8 cellular contexts compared by ENCODE assay signal in genomic region chr1:40257688-40258444, GRCh38. TPM values are rescaled to one million over a fixed set of nuclear protein-coding genes. Genes with fewer than 3 reads are reported as not detected.
DNase-seq lines count a peak whose midpoint lies in the region; ATAC-seq and TF ChIP-seq lines count a peak whose summit lies in the region.

Gene ZMPSTE24 (plus strand): TSS chr1:40258236. CDS start chr1:40258272, 36 bp downstream.

- peaks cover 11% of the 10 kb centered on the region for H3K4me1 ChIP-seq in DOHH2 (ENCODE audit: control insufficient read depth, low read length)
- peaks cover 8% of the 10 kb centered on the region; the same call in 1 of the 2 replicates for H3K4me1 ChIP-seq in GM23338 (ENCODE audit: insufficient read depth)
- peaks cover 2% of the 10 kb centered on the region for H3K4me1 ChIP-seq in fibroblast of lung (ENCODE audit: control insufficient read depth, extremely low read depth, insufficient read depth, low read length)
- peaks cover 14% of the 10 kb centered on the region in 2 donors for H3K4me1 ChIP-seq in naive thymus-derived CD4-positive, alpha-beta T cell (ENCODE audit: control insufficient read depth in 2 of 2, insufficient read depth in 2 of 2, low read length in 2 of 2)

- H3K4me1 Mint-ChIP-seq in GM23338 = peaks cover 4% of the 10 kb centered on the region; the same call in 1 of the 3 replicates
- H3K4me1 Mint-ChIP-seq in activated T-helper 17 cell treated with anti-CD3 and anti-CD28 coated beads, Interleukin-2, amount 50 U/mL, for 72 hours = peaks cover 17% of the 10 kb centered on the region
- peaks cover 27 to 71% (median 60%) of the 10 kb centered on the region in 7 donors for H3K4me1 Mint-ChIP-seq in naive thymus-derived CD4-positive, alpha-beta T cell
- peaks cover 10 to 11% of the 10 kb centered on the region in 2 donors for H3K4me1 Mint-ChIP-seq in stimulated activated naive B cell treated with anti-CD40 and anti-IgM and Interleukin-4, amounts not matched to agents 10 μg/mL and 1 μg/mL and 100 μg/mL, for 72 hours

- POLR2A ChIA-PET in RWPE1 (lab: Yijun Ruan, JAX; ENCODE audit: low non-redundant PET) = interaction anchor here (1.0 kb wide), 1 partner anchor 96 kb away, joined by 3 read pairs; no protein-coding TSS in a partner anchor
- POLR2A ChIA-PET in naive thymus-derived CD4-positive, alpha-beta T cell (lab: Charles Lee) = interaction anchor here (0.7 to 1.8 kb wide), 16 partner anchors 9 to 722 kb away, joined by 3 to 9 read pairs (median 4); partner anchors contain the start of genes CAP1, COL9A2, CTPS1 and NFYC

- peak within 1 kb of the TSS; percentile 77 for H3K4me2 ChIP-seq in DOHH2 (ENCODE audit: low read length)
- peak within 1 kb of the TSS; percentile 99 for H3K4me2 ChIP-seq in GM23338
- peak within 1 kb of the TSS; percentile 94 for H3K4me2 ChIP-seq in fibroblast of lung (ENCODE audit: extremely low read depth, insufficient read depth, low read length)

- H3F3A ChIP-seq in DOHH2 (ENCODE audit: control insufficient read depth, insufficient read depth) (peaks cover 3% of the 10 kb centered on the region), GM23338 (replicated peaks; ENCODE audit: low read depth) (no peaks in the 10 kb centered on the region; the same call in 1 of the 2 replicates)

- no peak for TF ChIP-seq CTCF in DOHH2 (IDR thresholded peaks at IDR 0.05; ENCODE audit: low read depth, low read length, poor library complexity, severe bottlenecking)
- no peak for TF ChIP-seq CTCF in GM23338 (conservative IDR thresholded peaks at IDR 0.05; ENCODE audit: low read depth in 2 of 2)
- no peak for TF ChIP-seq CTCF in LNCaP clone FGC (IDR thresholded peaks at IDR 0.05; ENCODE audit: control insufficient read depth, extremely low read depth, insufficient read depth)
- no peak for TF ChIP-seq CTCF in RWPE1 (conservative IDR thresholded peaks at IDR 0.05; ENCODE audit: low read depth)
- no peak for TF ChIP-seq CTCF in fibroblast of lung (conservative IDR thresholded peaks at IDR 0.05 in 1 of 2, IDR thresholded peaks at IDR 0.05 in 1 of 2; ENCODE audit: low read depth in 1 of 2, low read length in 2 of 2)

- DNase-seq in GM23338 (ENCODE audit: low spot score) = peak; percentile 98
- peak; percentile 97 for DNase-seq in LNCaP clone FGC (ENCODE audit: low read depth)
- peak; percentile 89 for DNase-seq in RWPE1 (ENCODE audit: low spot score)
- DNase-seq in fibroblast of lung (ENCODE audit: low read depth in 2 of 2) = peak; percentile 99
- peak; percentile 84 to 98 (median 95) for DNase-seq in naive thymus-derived CD4-positive, alpha-beta T cell
- peak; percentile 94 for DNase-seq in stimulated activated naive B cell treated with anti-CD40 and anti-IgM and Interleukin-4, amounts not matched to agents 10 μg/mL and 1 μg/mL and 100 μg/mL, for 72 hours

- CTCF ChIA-PET in RWPE1 (lab: Yijun Ruan, JAX) = interaction anchor here (0.6 to 0.7 kb wide), 3 partner anchors 108 to 475 kb away, joined by 3 to 4 read pairs (median 4); no protein-coding TSS in a partner anchor
- CTCF ChIA-PET in naive thymus-derived CD4-positive, alpha-beta T cell (lab: Charles Lee) = interaction anchor here (0.8 to 1.2 kb wide), 3 partner anchors 84 to 146 kb away, joined by 3 to 6 read pairs (median 3); no protein-coding TSS in a partner anchor

- H3K36me3 ChIP-seq in DOHH2 (ENCODE audit: control insufficient read depth, low read length) (peaks cover 39% of the 10 kb centered on the region), GM23338 (ENCODE audit: insufficient read depth) (peaks cover 26% of the 10 kb centered on the region), fibroblast of lung (ENCODE audit: control insufficient read depth, insufficient read depth, low read length) (peaks cover 3% of the 10 kb centered on the region)
- H3K36me3 ChIP-seq in naive thymus-derived CD4-positive, alpha-beta T cell (ENCODE audit: control insufficient read depth in 2 of 3, insufficient read depth in 3 of 3, low read length in 3 of 3) = peaks cover 0 to 21% (median 11%) of the 10 kb centered on the region in 3 experiments

- peak within 1 kb of the TSS; percentile 90 for H3K27ac ChIP-seq in DOHH2 (ENCODE audit: low read depth, low read length)
- H3K27ac ChIP-seq in GM23338 (ENCODE audit: low read depth) = peak within 1 kb of the TSS; percentile 99
- peak within 1 kb of the TSS; percentile 95 for H3K27ac ChIP-seq in RWPE1
- peak within 1 kb of the TSS; percentile 100 for H3K27ac ChIP-seq in fibroblast of lung (ENCODE audit: insufficient read depth, low read length)
- peak within 1 kb of the TSS; percentile 98 for H3K27ac ChIP-seq in naive thymus-derived CD4-positive, alpha-beta T cell (ENCODE audit: low read depth, low read length)

- peaks cover 4% of the 10 kb centered on the region for H3K27me3 Mint-ChIP-seq in GM23338 (ENCODE audit: insufficient read depth, low read depth, poor library complexity)
- H3K27me3 Mint-ChIP-seq in activated T-helper 17 cell treated with anti-CD3 and anti-CD28 coated beads, Interleukin-2, amount 50 U/mL, for 72 hours = no peaks in the 10 kb centered on the region
- peaks cover 0 to 4% (median 0%) of the 10 kb centered on the region in 5 donors for H3K27me3 Mint-ChIP-seq in naive thymus-derived CD4-positive, alpha-beta T cell
- H3K27me3 Mint-ChIP-seq in stimulated activated naive B cell treated with anti-CD40 and anti-IgM and Interleukin-4, amounts not matched to agents 10 μg/mL and 1 μg/mL and 100 μg/mL, for 72 hours = no peaks in the 10 kb centered on the region

- H3K4me3 Mint-ChIP-seq in GM23338 = peak within 1 kb of the TSS; percentile 93
- peak within 1 kb of the TSS; percentile 94 for H3K4me3 Mint-ChIP-seq in activated T-helper 17 cell treated with anti-CD3 and anti-CD28 coated beads, Interleukin-2, amount 50 U/mL, for 72 hours
- peak within 1 kb of the TSS; percentile 91 to 100 (median 98) for H3K4me3 Mint-ChIP-seq in naive thymus-derived CD4-positive, alpha-beta T cell
- peak within 1 kb of the TSS; percentile 95 to 97 for H3K4me3 Mint-ChIP-seq in stimulated activated naive B cell treated with anti-CD40 and anti-IgM and Interleukin-4, amounts not matched to agents 10 μg/mL and 1 μg/mL and 100 μg/mL, for 72 hours

- no peaks in the 10 kb centered on the region for H3K27me3 ChIP-seq in DOHH2 (ENCODE audit: control insufficient read depth, low read length)
- H3K27me3 ChIP-seq in GM23338 (ENCODE audit: insufficient read depth) = no peaks in the 10 kb centered on the region
- H3K27me3 ChIP-seq in fibroblast of lung (ENCODE audit: control insufficient read depth, insufficient read depth, low read length) = no peaks in the 10 kb centered on the region
- H3K27me3 ChIP-seq in naive thymus-derived CD4-positive, alpha-beta T cell (ENCODE audit: control insufficient read depth in 2 of 2, insufficient read depth in 2 of 2, low read length in 2 of 2) = no peaks in the 10 kb centered on the region

- peaks cover 27% of the 10 kb centered on the region for H3K36me3 Mint-ChIP-seq in GM23338 (ENCODE audit: low read depth)
- H3K36me3 Mint-ChIP-seq in activated T-helper 17 cell treated with anti-CD3 and anti-CD28 coated beads, Interleukin-2, amount 50 U/mL, for 72 hours (ENCODE audit: low read depth) = peaks cover 48% of the 10 kb centered on the region
- H3K36me3 Mint-ChIP-seq in naive thymus-derived CD4-positive, alpha-beta T cell = peaks cover 4 to 26% (median 23%) of the 10 kb centered on the region in 5 donors
- H3K36me3 Mint-ChIP-seq in stimulated activated naive B cell treated with anti-CD40 and anti-IgM and Interleukin-4, amounts not matched to agents 10 μg/mL and 1 μg/mL and 100 μg/mL, for 72 hours = peaks cover 4 to 27% of the 10 kb centered on the region in 2 donors

- peak; percentile 97 for ATAC-seq in GM23338
- ATAC-seq in activated T-helper 17 cell treated with anti-CD3 and anti-CD28 coated beads, Interleukin-2, amount 50 U/mL, for 72 hours (replicated peaks) = peak; percentile 94
- peak; percentile 98 for ATAC-seq in naive thymus-derived CD4-positive, alpha-beta T cell
- peak; percentile 98 for ATAC-seq in stimulated activated naive B cell treated with anti-CD40 and anti-IgM and Interleukin-4, amounts not matched to agents 10 μg/mL and 1 μg/mL and 100 μg/mL, for 72 hours (replicated peaks)

- no peaks in the 10 kb centered on the region for H3K9me2 ChIP-seq in DOHH2 (replicated peaks; ENCODE audit: control insufficient read depth, low read length)
- no peaks in the 10 kb centered on the region for H3K9me2 ChIP-seq in GM23338 (ENCODE audit: insufficient read depth)

- intact Hi-C loops in naive thymus-derived CD4-positive, alpha-beta T cell (cut with micrococcal nuclease) = loop anchor here (1.0 to 10.0 kb wide), 17 partner anchors 17 to 604 kb away; partner anchors contain the start of genes CAP1 (in 2 of the 2), RLF (in 2 of the 2), ZFP69B (in 2 of the 2) and ZNF684 (in 2 of the 2)

- H3K4me3 ChIP-seq in DOHH2 (ENCODE audit: low read length) = peak within 1 kb of the TSS; percentile 99
- H3K4me3 ChIP-seq in GM23338 = peak within 1 kb of the TSS; percentile 87
- H3K4me3 ChIP-seq in LNCaP clone FGC (ENCODE audit: low read depth, low read length) = peak within 1 kb of the TSS; percentile 100
- peak within 1 kb of the TSS; percentile 95 to 100 (median 98) for H3K4me3 ChIP-seq in fibroblast of lung (replicated peaks in 1 of 4; ENCODE audit: control extremely low read depth in 1 of 4, insufficient read depth in 1 of 4, low read depth in 3 of 4, low read length in 4 of 4)
- peak within 1 kb of the TSS; percentile 98 for H3K4me3 ChIP-seq in naive thymus-derived CD4-positive, alpha-beta T cell (ENCODE audit: low read length)

- H3K9me3 Mint-ChIP-seq in GM23338 = no peaks in the 10 kb centered on the region
- no peaks in the 10 kb centered on the region for H3K9me3 Mint-ChIP-seq in activated T-helper 17 cell treated with anti-CD3 and anti-CD28 coated beads, Interleukin-2, amount 50 U/mL, for 72 hours
- H3K9me3 Mint-ChIP-seq in naive thymus-derived CD4-positive, alpha-beta T cell = no peaks in the 10 kb centered on the region
- H3K9me3 Mint-ChIP-seq in stimulated activated naive B cell treated with anti-CD40 and anti-IgM and Interleukin-4, amounts not matched to agents 10 μg/mL and 1 μg/mL and 100 μg/mL, for 72 hours = no peaks in the 10 kb centered on the region

- peak within 1 kb of the TSS; percentile 99 for H2AFZ ChIP-seq in GM23338
- peak within 1 kb of the TSS; percentile 96 for H2AFZ ChIP-seq in fibroblast of lung (ENCODE audit: low read length)

- H3K9me3 ChIP-seq in DOHH2 (ENCODE audit: control insufficient read depth, insufficient read depth, low read length) = no peaks in the 10 kb centered on the region
- no peaks in the 10 kb centered on the region for H3K9me3 ChIP-seq in fibroblast of lung (ENCODE audit: control insufficient read depth, insufficient read depth, low read depth, low read length)
- H3K9me3 ChIP-seq in naive thymus-derived CD4-positive, alpha-beta T cell (ENCODE audit: control insufficient read depth in 2 of 3, low read length in 3 of 3) = no peaks in the 10 kb centered on the region

- H3K9ac ChIP-seq in fibroblast of lung (ENCODE audit: insufficient read depth, low read length) = peak within 1 kb of the TSS; percentile 99

- peak within 1 kb of the TSS; percentile 97 for H3K27ac Mint-ChIP-seq in GM23338
- H3K27ac Mint-ChIP-seq in activated T-helper 17 cell treated with anti-CD3 and anti-CD28 coated beads, Interleukin-2, amount 50 U/mL, for 72 hours = peak within 1 kb of the TSS; percentile 99
- H3K27ac Mint-ChIP-seq in naive thymus-derived CD4-positive, alpha-beta T cell = peak within 1 kb of the TSS; percentile 97 to 100 (median 100)
- peak within 1 kb of the TSS; percentile 100 for H3K27ac Mint-ChIP-seq in stimulated activated naive B cell treated with anti-CD40 and anti-IgM and Interleukin-4, amounts not matched to agents 10 μg/mL and 1 μg/mL and 100 μg/mL, for 72 hours

- H4K20me1 ChIP-seq in DOHH2 (ENCODE audit: control insufficient read depth, insufficient read depth, low read depth, low read length) (no peaks in the 10 kb centered on the region), GM23338 (replicated peaks; ENCODE audit: insufficient read depth) (peaks cover 4% of the 10 kb centered on the region; the same call in 1 of the 2 replicates), fibroblast of lung (ENCODE audit: control insufficient read depth, extremely low read depth, insufficient read depth, low read length) (no peaks in the 10 kb centered on the region)

- H3K79me2 ChIP-seq in DOHH2 (ENCODE audit: control insufficient read depth, low read length) (peaks cover 66% of the 10 kb centered on the region), GM23338 (replicated peaks; ENCODE audit: insufficient read depth) (peaks cover 57% of the 10 kb centered on the region), fibroblast of lung (ENCODE audit: control insufficient read depth, insufficient read depth, low read length) (peaks cover 44% of the 10 kb centered on the region)

RNA-seq across cellular contexts. Expression of gene ZMPSTE24, which starts in this region (rescaled TPM):
- 51.2 and 76.0 TPM in 2 replicates for total RNA-seq in GM23338 (2014; rRNA removed; shearing (Covaris generic))
- 22.3 and 23.1 TPM in 2 replicates for polyA plus RNA-seq in GM23338 (2016; fragmentation: Nextera tagmentation; extraction: Ambion mirVana)
- total RNA-seq in activated T-helper 17 cell treated with anti-CD3 and anti-CD28 coated beads, Interleukin-2, amount 50 U/mL, for 72 hours = 10 to 100 TPM; 26.1 to 36.4 TPM
- 60.9 and 68.8 TPM in 2 replicates for total RNA-seq in fibroblast of lung
- polyA plus RNA-seq in fibroblast of lung = 67.6 and 70.5 TPM in 2 replicates
- 44.6 and 46.6 TPM in 2 replicates for polyA plus RNA-seq in fibroblast of lung (2012)
- polyA minus RNA-seq in fibroblast of lung (ENCODE audit: low replicate concordance) = 5.3 and 6.9 TPM in 2 replicates
- 10 to 100 TPM in 4 of 5 experiments, 1 to 10 TPM in 1; 9.5 to 31.0 (median 14.1) TPM for total RNA-seq in naive thymus-derived CD4-positive, alpha-beta T cell
- polyA plus RNA-seq in naive thymus-derived CD4-positive, alpha-beta T cell = 10 to 100 TPM; 14.5 to 19.2 TPM

Comparison
In these comparisons a context has a peak if more than half of its experiments do, and no peak if none do; other contexts are left out.
1. Peak in every context shown above with its lines: DNase-seq, ATAC-seq, H3K4me3 ChIP-seq and H3K27ac ChIP-seq.